20 cellular contexts compared by ENCODE assay signal in the genomic region with DNA sequence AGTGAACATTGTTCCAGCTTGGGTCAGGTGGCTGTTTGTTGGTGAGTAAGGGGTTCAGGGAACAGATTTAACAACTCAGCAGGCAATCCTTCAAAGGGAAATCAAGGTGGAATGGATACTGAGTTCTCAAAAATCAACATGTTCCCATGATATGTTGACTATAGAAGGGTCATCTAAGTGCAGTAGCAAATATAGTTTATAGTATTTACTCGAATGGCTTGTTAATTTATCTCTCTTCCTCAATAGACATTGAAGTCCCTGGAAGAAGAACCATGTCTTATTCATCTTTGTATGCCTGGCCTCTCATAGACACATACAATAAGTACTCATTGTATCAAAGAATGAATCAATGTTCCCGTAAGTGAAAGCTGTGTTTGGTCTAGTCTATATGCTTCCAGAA. TPM values are rescaled to one million over a fixed set of nuclear protein-coding genes. Genes with fewer than 3 reads are reported as not detected.
A peak's percentile ranks its signal among the peaks of the same experiment; 100 is the strongest.
DNase-seq lines count a peak whose midpoint lies in the region; ATAC-seq, FAIRE-seq and TF ChIP-seq lines count a peak whose summit lies in the region.
"Had no signal": no experiment of that assay in that cellular context is flagged by ENCODE, and none has a peak within 500 bp of the region (broad histone marks: within the 10 kb centered on the region; RNA-seq: fewer than 3 reads in every experiment).

No MANE protein-coding gene starts in this region.

- intact Hi-C loops in activated CD8-positive, alpha-beta T cell treated with anti-CD3 and anti-CD28 coated beads for 36 hours (cut with micrococcal nuclease): no loop called here
- intact Hi-C loops in endothelial cell of umbilical vein (cut with micrococcal nuclease): loop anchor here (1.0 kb wide), 2 partner anchors 7 to 13 kb away; no protein-coding TSS in a partner anchor

- POLR2A ChIA-PET in activated CD8-positive, alpha-beta T cell treated with anti-CD3 and anti-CD28 coated beads, Interleukin-2, amount 10 ng/mL, durations not matched to agents 7 days and 5 days (lab: Charles Lee): interaction anchor here (0.6 kb wide), 1 partner anchor 338 kb away, joined by 4 read pairs; no protein-coding TSS in a partner anchor
- POLR2A ChIA-PET in activated CD8-positive, alpha-beta T cell treated with anti-CD3 and anti-CD28 coated beads for 36 hours (lab: Charles Lee): no interaction called here
- POLR2A ChIA-PET in endothelial cell of umbilical vein (lab: Charles Lee): no interaction called here

- H4K20me1 ChIP-seq in endothelial cell of umbilical vein (replicated peaks; ENCODE audit: control insufficient read depth, extremely low read depth, insufficient read depth, low read length): no peaks in the 10 kb centered on the region

- H3K4me1 Mint-ChIP-seq in activated CD8-positive, alpha-beta T cell treated with anti-CD3 and anti-CD28 coated beads, Interleukin-2, amount 10 ng/mL, durations not matched to agents 7 days and 5 days (ENCODE audit: low read depth): peaks cover 52% of the 10 kb centered on the region
- H3K4me1 Mint-ChIP-seq in activated CD8-positive, alpha-beta T cell treated with anti-CD3 and anti-CD28 coated beads for 36 hours (ENCODE audit: low read depth): peaks cover 14% of the 10 kb centered on the region
- H3K4me1 Mint-ChIP-seq in natural killer cell treated with Interleukin-12 subunit alpha and Interleukin-12 subunit beta and Interleukin-15 and Interleukin-18, amount 100 ng/mL, for 72 hours (ENCODE audit: low read depth in 2 of 2): peaks cover 19 to 24% of the 10 kb centered on the region in 2 donors

- dilution Hi-C loops in endothelial cell of umbilical vein (cut with MboI; ENCODE audit: extremely low pct_ligation_motif_present, low sequenced_read_pairs): no loop called here

- no peak for TF ChIP-seq POLR2A in endothelial cell of umbilical vein (IDR thresholded peaks at IDR 0.05; ENCODE audit: low read depth, low read length)

- no peak overlapping the region for H3K9ac ChIP-seq in endothelial cell of umbilical vein (replicated peaks; ENCODE audit: extremely low read depth, insufficient read depth, low read length)

- ATAC-seq in activated CD8-positive, alpha-beta T cell treated with anti-CD3 and anti-CD28 coated beads, Interleukin-2, amount 10 ng/mL, durations not matched to agents 7 days and 5 days: no peak
- no peak for ATAC-seq in activated CD8-positive, alpha-beta T cell treated with anti-CD3 and anti-CD28 coated beads for 36 hours
- no peak for ATAC-seq in RWPE2 (ENCODE audit: low read depth)
- ATAC-seq in natural killer cell treated with Interleukin-12 subunit alpha and Interleukin-12 subunit beta and Interleukin-15 and Interleukin-18, amount 100 ng/mL, for 72 hours: no peak
- no peak for ATAC-seq in GM19395 (IDR thresholded peaks at IDR 0.05; ENCODE audit: unreplicated experiment)
- ATAC-seq: GM12878, HCT116 had no signal

- peak overlapping the region; percentile 100 for H3K27ac ChIP-seq in RWPE2 (ENCODE audit: poor library complexity, severe bottlenecking)
- H3K27ac ChIP-seq in endothelial cell of umbilical vein (ENCODE audit: insufficient read depth, low read depth, low read length): peak overlapping the region; percentile 90
- H3K27ac ChIP-seq: C4-2B had no signal

- no peak overlapping the region for H2AFZ ChIP-seq in endothelial cell of umbilical vein (ENCODE audit: low read depth, low read length)

- no peak for TF ChIP-seq CTCF in activated CD8-positive, alpha-beta T cell treated with anti-CD3 and anti-CD28 coated beads for 36 hours (IDR thresholded peaks at IDR 0.05)
- TF ChIP-seq CTCF in RWPE2 (IDR thresholded peaks at IDR 0.05; ENCODE audit: poor library complexity, severe bottlenecking) (no peak), endothelial cell of umbilical vein (IDR thresholded peaks at IDR 0.05; ENCODE audit: extremely low read depth in 1 of 2, insufficient read depth in 1 of 2, low read depth in 1 of 2, low read length in 2 of 2) (no peak), foreskin fibroblast (IDR thresholded peaks at IDR 0.05; ENCODE audit: low read depth, low read length) (no peak)

- no peak overlapping the region for H3K4me3 Mint-ChIP-seq in activated CD8-positive, alpha-beta T cell treated with anti-CD3 and anti-CD28 coated beads, Interleukin-2, amount 10 ng/mL, durations not matched to agents 7 days and 5 days
- H3K4me3 Mint-ChIP-seq in activated CD8-positive, alpha-beta T cell treated with anti-CD3 and anti-CD28 coated beads for 36 hours: no peak overlapping the region
- peak overlapping the region; percentile 71 for H3K4me3 Mint-ChIP-seq in natural killer cell treated with Interleukin-12 subunit alpha and Interleukin-12 subunit beta and Interleukin-15 and Interleukin-18, amount 100 ng/mL, for 72 hours

- H3K4me2 ChIP-seq in endothelial cell of umbilical vein (ENCODE audit: insufficient read depth, low read length): peak overlapping the region; percentile 58

- no peaks in the 10 kb centered on the region for H3K9me3 ChIP-seq in RWPE2 (ENCODE audit: severe bottlenecking)
- H3K9me3 ChIP-seq in endothelial cell of umbilical vein (replicated peaks; ENCODE audit: control insufficient read depth, insufficient read depth, low read length): no peaks in the 10 kb centered on the region

- H3K4me3 ChIP-seq in RWPE2 (ENCODE audit: severe bottlenecking) (no peak overlapping the region), endothelial cell of umbilical vein (replicated peaks in 1 of 3; ENCODE audit: insufficient read depth in 1 of 3, low read depth in 1 of 3, low read length in 3 of 3) (no peak overlapping the region), foreskin fibroblast (ENCODE audit: low read depth in 1 of 2, low read length in 2 of 2) (no peak overlapping the region)
- H3K4me3 ChIP-seq: GM12878 had no signal

- DNase-seq in activated CD8-positive, alpha-beta T cell treated with anti-CD3 and anti-CD28 coated beads, Interleukin-2, amount 10 ng/mL, durations not matched to agents 7 days and 5 days: no peak
- DNase-seq in activated CD8-positive, alpha-beta T cell treated with anti-CD3 and anti-CD28 coated beads for 36 hours: no peak
- DNase-seq in RWPE2 (ENCODE audit: low spot score): no peak
- DNase-seq in endothelial cell of umbilical vein (ENCODE audit: low read depth, low spot score): no peak
- DNase-seq in natural killer cell treated with Interleukin-12 subunit alpha and Interleukin-12 subunit beta and Interleukin-15 and Interleukin-18, amount 100 ng/mL, for 72 hours (ENCODE audit: low spot score): no peak
- no peak for DNase-seq in hypothalamus (lab: John Stamatoyannopoulos, UW)
- DNase-seq in foreskin fibroblast: no peak
- DNase-seq: COR-L47; DMS53; NCI-H1436 treated with DMSO at 0.1 percent for 48 hours; NCI-H2081; NCI-H226; NCI-H526; NK-92 treated with Interleukin-12 subunit alpha and Interleukin-12 subunit beta, amount 100 ng/mL, for 24 hours; OCI-M1 had no signal

- CTCF ChIA-PET in activated CD8-positive, alpha-beta T cell treated with anti-CD3 and anti-CD28 coated beads, Interleukin-2, amount 10 ng/mL, durations not matched to agents 7 days and 5 days (lab: Charles Lee): interaction anchor here (1.5 kb wide), 1 partner anchor 85 kb away, joined by 3 read pairs; no protein-coding TSS in a partner anchor
- CTCF ChIA-PET in activated CD8-positive, alpha-beta T cell treated with anti-CD3 and anti-CD28 coated beads for 36 hours (lab: Charles Lee): no interaction called here
- CTCF ChIA-PET in endothelial cell of umbilical vein (lab: Charles Lee): interaction anchor here (0.7 to 9.2 kb wide), 2 partner anchors 23 to 82 kb away, joined by 3 to 49 read pairs; partner anchors contain the start of gene DUSP6

- no peaks in the 10 kb centered on the region for H3K36me3 ChIP-seq in RWPE2 (ENCODE audit: low read depth)
- H3K36me3 ChIP-seq in endothelial cell of umbilical vein (ENCODE audit: control insufficient read depth in 2 of 2, extremely low read depth in 1 of 2, insufficient read depth in 2 of 2, low read length in 2 of 2): no peaks in the 10 kb centered on the region

- peaks cover 50% of the 10 kb centered on the region for H3K4me1 ChIP-seq in RWPE2 (ENCODE audit: insufficient read depth, poor library complexity, severe bottlenecking)
- peaks cover 49% of the 10 kb centered on the region for H3K4me1 ChIP-seq in endothelial cell of umbilical vein (ENCODE audit: control insufficient read depth, extremely low read depth, insufficient read depth, low read length)

- no peaks in the 10 kb centered on the region for H3K27me3 Mint-ChIP-seq in activated CD8-positive, alpha-beta T cell treated with anti-CD3 and anti-CD28 coated beads, Interleukin-2, amount 10 ng/mL, durations not matched to agents 7 days and 5 days (ENCODE audit: low read depth)
- no peaks in the 10 kb centered on the region for H3K27me3 Mint-ChIP-seq in activated CD8-positive, alpha-beta T cell treated with anti-CD3 and anti-CD28 coated beads for 36 hours
- no peaks in the 10 kb centered on the region for H3K27me3 Mint-ChIP-seq in natural killer cell treated with Interleukin-12 subunit alpha and Interleukin-12 subunit beta and Interleukin-15 and Interleukin-18, amount 100 ng/mL, for 72 hours

- H3K9me3 Mint-ChIP-seq in activated CD8-positive, alpha-beta T cell treated with anti-CD3 and anti-CD28 coated beads, Interleukin-2, amount 10 ng/mL, durations not matched to agents 7 days and 5 days (ENCODE audit: insufficient read depth): no peaks in the 10 kb centered on the region
- no peaks in the 10 kb centered on the region for H3K9me3 Mint-ChIP-seq in activated CD8-positive, alpha-beta T cell treated with anti-CD3 and anti-CD28 coated beads for 36 hours
- H3K9me3 Mint-ChIP-seq in natural killer cell treated with Interleukin-12 subunit alpha and Interleukin-12 subunit beta and Interleukin-15 and Interleukin-18, amount 100 ng/mL, for 72 hours: no peaks in the 10 kb centered on the region

- FAIRE-seq in endothelial cell of umbilical vein (lab: Jason Lieb, UNC): no peak
- FAIRE-seq: GM18507 had no signal

- no TSS peak for BruUV-seq in endothelial cell of umbilical vein (replicated peaks; lab: Mats Ljungman, UMichigan)

- H3K27me3 ChIP-seq in RWPE2 (ENCODE audit: insufficient read depth, poor library complexity, severe bottlenecking): no peaks in the 10 kb centered on the region
- H3K27me3 ChIP-seq in endothelial cell of umbilical vein (ENCODE audit: control insufficient read depth in 2 of 2, insufficient read depth in 2 of 2, low read length in 2 of 2): no peaks in the 10 kb centered on the region

- H3K79me2 ChIP-seq in endothelial cell of umbilical vein (ENCODE audit: control insufficient read depth, insufficient read depth, low read length): no peaks in the 10 kb centered on the region

- peaks cover 2% of the 10 kb centered on the region for H3K36me3 Mint-ChIP-seq in activated CD8-positive, alpha-beta T cell treated with anti-CD3 and anti-CD28 coated beads, Interleukin-2, amount 10 ng/mL, durations not matched to agents 7 days and 5 days (ENCODE audit: low read depth)
- no peaks in the 10 kb centered on the region for H3K36me3 Mint-ChIP-seq in activated CD8-positive, alpha-beta T cell treated with anti-CD3 and anti-CD28 coated beads for 36 hours (ENCODE audit: low read depth)
- no peaks in the 10 kb centered on the region for H3K36me3 Mint-ChIP-seq in natural killer cell treated with Interleukin-12 subunit alpha and Interleukin-12 subunit beta and Interleukin-15 and Interleukin-18, amount 100 ng/mL, for 72 hours

- peak overlapping the region; percentile 61 for H3K27ac Mint-ChIP-seq in activated CD8-positive, alpha-beta T cell treated with anti-CD3 and anti-CD28 coated beads, Interleukin-2, amount 10 ng/mL, durations not matched to agents 7 days and 5 days
- H3K27ac Mint-ChIP-seq in activated CD8-positive, alpha-beta T cell treated with anti-CD3 and anti-CD28 coated beads for 36 hours: no peak overlapping the region
- peak overlapping the region; percentile 60 to 69 for H3K27ac Mint-ChIP-seq in natural killer cell treated with Interleukin-12 subunit alpha and Interleukin-12 subunit beta and Interleukin-15 and Interleukin-18, amount 100 ng/mL, for 72 hours

- no peaks in the 10 kb centered on the region for H3K9me1 ChIP-seq in endothelial cell of umbilical vein (replicated peaks; ENCODE audit: control insufficient read depth, extremely low read depth, insufficient read depth, low read length)

RNA-seq across cellular contexts. Expression of gene DUSP6, which starts 24.5 kb away (rescaled TPM):
- 100 to 1,000 TPM; 116 to 119 TPM for total RNA-seq in activated CD8-positive, alpha-beta T cell treated with anti-CD3 and anti-CD28 coated beads, Interleukin-2, amount 10 ng/mL, durations not matched to agents 7 days and 5 days
- 10 to 100 TPM; 15.3 to 16.6 TPM for total RNA-seq in activated CD8-positive, alpha-beta T cell treated with anti-CD3 and anti-CD28 coated beads for 36 hours
- total RNA-seq in endothelial cell of umbilical vein: 148 and 200 TPM in 2 replicates
- polyA plus RNA-seq in endothelial cell of umbilical vein: 149 and 171 TPM in 2 replicates
- polyA plus RNA-seq in endothelial cell of umbilical vein (2011; cell fraction: cytosol; rRNA removed): 139 and 150 TPM in 2 replicates
- polyA plus RNA-seq in endothelial cell of umbilical vein (2011; cell fraction: nucleus; rRNA removed): 438 and 510 TPM in 2 replicates
- 142 and 205 TPM in 2 replicates for polyA plus RNA-seq in endothelial cell of umbilical vein (2012)
- polyA minus RNA-seq in endothelial cell of umbilical vein: 318 and 353 TPM in 2 replicates
- 2.6 TPM for polyA minus RNA-seq in endothelial cell of umbilical vein (2011; cell fraction: cytosol; rRNA and poly(A)+ RNA removed)
- 428 and 523 TPM in 2 replicates for polyA minus RNA-seq in endothelial cell of umbilical vein (2011; cell fraction: nucleus; rRNA and poly(A)+ RNA removed)
- total RNA-seq in natural killer cell treated with Interleukin-12 subunit alpha and Interleukin-12 subunit beta and Interleukin-15 and Interleukin-18, amount 100 ng/mL, for 72 hours: 10 to 100 TPM; 49.4 to 65.9 TPM
